Comparison of ENCODE assay signal across 17 cellular contexts in the genomic region with DNA sequence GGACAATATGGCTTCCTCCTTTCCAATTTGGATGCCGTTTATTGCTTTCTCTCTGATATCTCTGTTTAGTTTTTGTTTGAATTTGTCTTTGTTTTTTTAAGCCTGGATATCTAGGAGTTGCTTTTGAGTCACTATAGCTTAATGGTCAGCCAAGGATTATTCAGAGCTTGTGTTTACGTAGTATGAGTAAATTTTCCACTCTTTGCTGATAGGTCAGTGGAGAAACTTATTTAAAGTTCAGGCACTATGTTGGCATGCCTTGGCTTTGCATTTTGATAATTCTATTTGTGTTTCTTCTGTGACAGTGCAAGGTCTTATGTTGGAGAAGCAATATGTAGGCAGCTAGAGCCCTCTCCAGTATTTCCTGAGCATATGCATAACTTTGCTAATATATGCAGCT.
"Had no signal": no experiment of that assay in that cellular context is flagged by ENCODE, and none has a peak within 500 bp of the region (broad histone marks: within the 10 kb centered on the region; RNA-seq: fewer than 3 reads in every experiment).

No MANE protein-coding gene starts in this region.

- H3K36me3 ChIP-seq: heart left ventricle, tibial artery had no signal

- H3K4me1 ChIP-seq: heart left ventricle, tibial artery had no signal

- H3K27me3 Mint-ChIP-seq: activated CD4-positive, alpha-beta T cell treated with anti-CD3 and anti-CD28 coated beads, Interleukin-2, amount 10 ng/mL, durations not matched to agents 24 days and 14 days; activated naive CD8-positive, alpha-beta T cell treated with anti-CD3 and anti-CD28 coated beads for 36 hours; naive thymus-derived CD4-positive, alpha-beta T cell; stimulated activated naive B cell treated with anti-CD40 and anti-IgM and Interleukin-4, amounts not matched to agents 10 μg/mL and 1 μg/mL and 100 μg/mL, for 72 hours had no signal

- H3K27me3 ChIP-seq: dorsolateral prefrontal cortex, heart left ventricle, tibial artery had no signal

- H3K4me3 Mint-ChIP-seq: activated CD4-positive, alpha-beta T cell treated with anti-CD3 and anti-CD28 coated beads, Interleukin-2, amount 10 ng/mL, durations not matched to agents 24 days and 14 days; activated naive CD8-positive, alpha-beta T cell treated with anti-CD3 and anti-CD28 coated beads for 36 hours; activated T-helper 1 cell treated with anti-CD3 and anti-CD28 coated beads, Interleukin-12 subunit alpha, Interleukin-12 subunit beta, Interleukin-2, Interleukin-4 antibody, amounts not matched to agents 30 ng/mL and 10 ng/mL and 1 ng/mL, durations not matched to agents 14 hours and 24 hours and 36 hours; endodermal cell; naive thymus-derived CD4-positive, alpha-beta T cell; stimulated activated naive B cell treated with anti-CD40 and anti-IgM and Interleukin-4, amounts not matched to agents 10 μg/mL and 1 μg/mL and 100 μg/mL, for 72 hours had no signal

- DNase-seq: activated CD4-positive, alpha-beta T cell treated with anti-CD3 and anti-CD28 coated beads, Interleukin-2, amount 10 ng/mL, durations not matched to agents 24 days and 14 days; activated CD4-positive, CD25-positive, alpha-beta regulatory T cell; activated CD8-positive, alpha-beta memory T cell treated with anti-CD3 and anti-CD28 coated beads, Interleukin-2, amount 50 U/mL, for 48 hours; activated naive CD8-positive, alpha-beta T cell treated with anti-CD3 and anti-CD28 coated beads for 36 hours; anterior cingulate cortex; dorsolateral prefrontal cortex; endodermal cell; heart left ventricle; mammary epithelial cell; mucosa of descending colon; naive thymus-derived CD4-positive, alpha-beta T cell; posterior cingulate gyrus; retina; stimulated activated naive B cell treated with anti-CD40 and anti-IgM and Interleukin-4, amounts not matched to agents 10 μg/mL and 1 μg/mL and 100 μg/mL, for 72 hours; T-helper 2 cell; tibial artery had no signal

- H3K4me1 Mint-ChIP-seq: activated CD4-positive, alpha-beta T cell treated with anti-CD3 and anti-CD28 coated beads, Interleukin-2, amount 10 ng/mL, durations not matched to agents 24 days and 14 days; activated naive CD8-positive, alpha-beta T cell treated with anti-CD3 and anti-CD28 coated beads for 36 hours; naive thymus-derived CD4-positive, alpha-beta T cell; stimulated activated naive B cell treated with anti-CD40 and anti-IgM and Interleukin-4, amounts not matched to agents 10 μg/mL and 1 μg/mL and 100 μg/mL, for 72 hours had no signal

- H3K36me3 Mint-ChIP-seq: activated naive CD8-positive, alpha-beta T cell treated with anti-CD3 and anti-CD28 coated beads for 36 hours; naive thymus-derived CD4-positive, alpha-beta T cell; stimulated activated naive B cell treated with anti-CD40 and anti-IgM and Interleukin-4, amounts not matched to agents 10 μg/mL and 1 μg/mL and 100 μg/mL, for 72 hours had no signal

- ATAC-seq: heart left ventricle; mucosa of descending colon; naive thymus-derived CD4-positive, alpha-beta T cell; stimulated activated naive B cell treated with anti-CD40 and anti-IgM and Interleukin-4, amounts not matched to agents 10 μg/mL and 1 μg/mL and 100 μg/mL, for 72 hours had no signal

- H3K27ac ChIP-seq: dorsolateral prefrontal cortex, heart left ventricle, tibial artery had no signal

- H3K9me3 Mint-ChIP-seq: activated CD4-positive, alpha-beta T cell treated with anti-CD3 and anti-CD28 coated beads, Interleukin-2, amount 10 ng/mL, durations not matched to agents 24 days and 14 days had no signal

- H3K9me3 ChIP-seq: mucosa of descending colon had no signal

- H3K27ac Mint-ChIP-seq: activated CD4-positive, alpha-beta T cell treated with anti-CD3 and anti-CD28 coated beads, Interleukin-2, amount 10 ng/mL, durations not matched to agents 24 days and 14 days; activated naive CD8-positive, alpha-beta T cell treated with anti-CD3 and anti-CD28 coated beads for 36 hours; activated T-helper 1 cell treated with anti-CD3 and anti-CD28 coated beads, Interleukin-12 subunit alpha, Interleukin-12 subunit beta, Interleukin-2, Interleukin-4 antibody, amounts not matched to agents 30 ng/mL and 10 ng/mL and 1 ng/mL, durations not matched to agents 14 hours and 24 hours and 36 hours; endodermal cell; naive thymus-derived CD4-positive, alpha-beta T cell; stimulated activated naive B cell treated with anti-CD40 and anti-IgM and Interleukin-4, amounts not matched to agents 10 μg/mL and 1 μg/mL and 100 μg/mL, for 72 hours had no signal

- H3K4me3 ChIP-seq: dorsolateral prefrontal cortex, heart left ventricle, mucosa of descending colon, tibial artery had no signal
